8 cellular contexts compared by ENCODE assay signal in genomic region chr11:250740-251299, GRCh38. TPM values are rescaled to one million over a fixed set of nuclear protein-coding genes. Genes with fewer than 3 reads are reported as not detected.
A peak's percentile ranks its signal among the peaks of the same experiment; 100 is the strongest.
DNase-seq lines count a peak whose midpoint lies in the region; ATAC-seq, FAIRE-seq and TF ChIP-seq lines count a peak whose summit lies in the region.

No MANE protein-coding gene starts in this region.

- H3K23ac ChIP-seq in H1 (ENCODE audit: insufficient read length): no peak overlapping the region

- H2BK15ac ChIP-seq in H1 (ENCODE audit: low read length): no peak overlapping the region

- WGBS in H1 (ENCODE audit: extremely low coverage in 1 of 2, insufficient coverage in 1 of 2, insufficient read length in 1 of 2, insufficient replicate concordance in 2 of 2, low coverage in 1 of 2, low lambda C conversion rate in 2 of 2, missing lambda C conversion rate in 1 of 2), 2 experiments: 72% methylated on average over 10 of the region's 10 CpGs; no CpG with 5 or more reads in 1 of the 2 experiments

- H4K91ac ChIP-seq in H1 (replicated peaks; ENCODE audit: insufficient read length, low read length): no peak overlapping the region

- no peak overlapping the region for H2AK5ac ChIP-seq in H1 (ENCODE audit: low read depth, low read length)

- H3K4me3 Mint-ChIP-seq in activated CD8-positive, alpha-beta T cell treated with anti-CD3 and anti-CD28 coated beads for 36 hours: no peak overlapping the region
- H3K4me3 Mint-ChIP-seq in naive thymus-derived CD8-positive, alpha-beta T cell: peak overlapping the region in 2 of 10 donors; percentile 23 to 37
- no peak overlapping the region for H3K4me3 Mint-ChIP-seq in stimulated activated naive CD8-positive, alpha-beta T cell treated with anti-CD3 and anti-CD28 coated beads, Interleukin-15, Interleukin-2, amounts not matched to agents 100 ng/mL and 50 ng/mL, for 24 hours

- no peak overlapping the region for H2BK5ac ChIP-seq in H1 (ENCODE audit: low read depth, low read length)

- no peaks in the 10 kb centered on the region for H3K79me2 ChIP-seq in H1 (ENCODE audit: control insufficient read depth in 1 of 2, insufficient read depth in 2 of 2, low read length in 2 of 2)

- H3K27ac ChIP-seq in H1 (ENCODE audit: low read depth, low read length): no peak overlapping the region

- peak; percentile 98 for ATAC-seq in activated CD8-positive, alpha-beta T cell treated with anti-CD3 and anti-CD28 coated beads for 36 hours
- peak; percentile 99 to 100 for ATAC-seq in naive thymus-derived CD8-positive, alpha-beta T cell
- ATAC-seq in GM21526 (IDR thresholded peaks at IDR 0.05; ENCODE audit: low FRiP score, unreplicated experiment) (no peak), HG02981 (IDR thresholded peaks at IDR 0.05; ENCODE audit: unreplicated experiment) (no peak)

- peaks cover 56% of the 10 kb centered on the region for H3K36me3 Mint-ChIP-seq in activated CD8-positive, alpha-beta T cell treated with anti-CD3 and anti-CD28 coated beads for 36 hours (ENCODE audit: low read depth)
- H3K36me3 Mint-ChIP-seq in naive thymus-derived CD8-positive, alpha-beta T cell: peaks cover 0 to 74% (median 35%) of the 10 kb centered on the region in 3 donors
- H3K36me3 Mint-ChIP-seq in stimulated activated naive CD8-positive, alpha-beta T cell treated with anti-CD3 and anti-CD28 coated beads, Interleukin-15, Interleukin-2, amounts not matched to agents 100 ng/mL and 50 ng/mL, for 24 hours (ENCODE audit: low read depth): peaks cover 70% of the 10 kb centered on the region

- no peak for DNase-seq in GM06990 (ENCODE audit: extremely low read depth, insufficient read length)
- peak; percentile 18 for DNase-seq in NCI-H1694 (lab: John Stamatoyannopoulos, UW)
- peak; percentile 91 for DNase-seq in activated CD8-positive, alpha-beta T cell treated with anti-CD3 and anti-CD28 coated beads for 36 hours
- DNase-seq in H1 (ENCODE audit: low read depth in 1 of 2, low spot score in 2 of 2): peak; percentile 51 to 94
- DNase-seq in naive thymus-derived CD8-positive, alpha-beta T cell: peak; percentile 74 to 91 (median 84)

- no peaks in the 10 kb centered on the region for H4K20me1 ChIP-seq in H1 (replicated peaks in 1 of 2; ENCODE audit: control insufficient read depth in 1 of 2, insufficient read depth in 2 of 2, low read length in 2 of 2)

- FAIRE-seq in H1 (lab: Jason Lieb, UNC): peak; percentile 91

- CTCF ChIA-PET in activated CD8-positive, alpha-beta T cell treated with anti-CD3 and anti-CD28 coated beads for 36 hours (lab: Charles Lee): interaction anchor here (0.7 to 5.1 kb wide), 46 partner anchors 9 to 223 kb away, joined by 3 to 71 read pairs (median 8); partner anchors contain the start of genes ANO9, BET1L, IFITM2 and IFITM5
- CTCF ChIA-PET in H1 (lab: Charles Lee; ENCODE audit: partially characterized antibody): interaction anchor here (0.9 to 9.8 kb wide), 44 partner anchors 9 to 268 kb away, joined by 3 to 212 read pairs (median 8); partner anchors contain the start of genes B4GALNT4, IFITM2, IFITM5 and NLRP6

- TF ChIP-seq EP300 in H1 (IDR thresholded peaks at IDR 0.05; ENCODE audit: borderline replicate concordance in 1 of 2, low read depth in 2 of 2, low read length in 2 of 2): no peak

- no peak overlapping the region for H3K4me3 ChIP-seq in GM06990 (replicated peaks; ENCODE audit: low read depth, low read length)
- H3K4me3 ChIP-seq in H1 (ENCODE audit: extremely low read depth in 1 of 4, insufficient read depth in 2 of 4, low read depth in 3 of 4, low read length in 4 of 4): no peak overlapping the region

- TF ChIP-seq POLR2A in H1 (IDR thresholded peaks at IDR 0.05; ENCODE audit: control extremely low read depth in 1 of 2, low read depth in 2 of 2, low read length in 2 of 2): no peak

- H3K27ac Mint-ChIP-seq in activated CD8-positive, alpha-beta T cell treated with anti-CD3 and anti-CD28 coated beads for 36 hours: peak overlapping the region; percentile 82
- peak overlapping the region in 9 of 10 donors; percentile 67 to 96 (median 88) for H3K27ac Mint-ChIP-seq in naive thymus-derived CD8-positive, alpha-beta T cell
- H3K27ac Mint-ChIP-seq in stimulated activated naive CD8-positive, alpha-beta T cell treated with anti-CD3 and anti-CD28 coated beads, Interleukin-15, Interleukin-2, amounts not matched to agents 100 ng/mL and 50 ng/mL, for 24 hours: peak overlapping the region; percentile 52

- no peak overlapping the region for H3K18ac ChIP-seq in H1 (ENCODE audit: extremely low read depth, low read length)

- no peak overlapping the region for H2AFZ ChIP-seq in H1 (ENCODE audit: low read length)

- H3K9me3 Mint-ChIP-seq in activated CD8-positive, alpha-beta T cell treated with anti-CD3 and anti-CD28 coated beads for 36 hours: no peaks in the 10 kb centered on the region
- H3K9me3 Mint-ChIP-seq in naive thymus-derived CD8-positive, alpha-beta T cell: no peaks in the 10 kb centered on the region
- no peaks in the 10 kb centered on the region for H3K9me3 Mint-ChIP-seq in stimulated activated naive CD8-positive, alpha-beta T cell treated with anti-CD3 and anti-CD28 coated beads, Interleukin-15, Interleukin-2, amounts not matched to agents 100 ng/mL and 50 ng/mL, for 24 hours

- H3K9ac ChIP-seq in H1 (replicated peaks in 1 of 4; ENCODE audit: extremely low read depth in 1 of 4, low read depth in 3 of 4, low read length in 3 of 4): no peak overlapping the region

- H3K14ac ChIP-seq in H1 (ENCODE audit: insufficient read length): no peak overlapping the region

- no peaks in the 10 kb centered on the region for H3K79me1 ChIP-seq in H1 (ENCODE audit: low read depth, low read length)

- H3K27me3 Mint-ChIP-seq in activated CD8-positive, alpha-beta T cell treated with anti-CD3 and anti-CD28 coated beads for 36 hours: no peaks in the 10 kb centered on the region
- H3K27me3 Mint-ChIP-seq in naive thymus-derived CD8-positive, alpha-beta T cell: no peaks in the 10 kb centered on the region
- no peaks in the 10 kb centered on the region for H3K27me3 Mint-ChIP-seq in stimulated activated naive CD8-positive, alpha-beta T cell treated with anti-CD3 and anti-CD28 coated beads, Interleukin-15, Interleukin-2, amounts not matched to agents 100 ng/mL and 50 ng/mL, for 24 hours

- no peaks in the 10 kb centered on the region for H3K9me3 ChIP-seq in H1 (ENCODE audit: insufficient read depth in 2 of 2, low read depth in 1 of 2, low read length in 1 of 2)

- POLR2A ChIA-PET in activated CD8-positive, alpha-beta T cell treated with anti-CD3 and anti-CD28 coated beads for 36 hours (lab: Charles Lee): interaction anchor here (0.5 to 3.9 kb wide), 16 partner anchors 9 to 247 kb away, joined by 3 to 24 read pairs (median 5); partner anchors contain the start of genes IFITM2, NLRP6, PSMD13 and SIRT3
- POLR2A ChIA-PET in H1 (lab: Charles Lee; ENCODE audit: partially characterized antibody): interaction anchor here (0.8 to 3.1 kb wide), 17 partner anchors 14 to 143 kb away, joined by 3 to 9 read pairs (median 4); partner anchors contain the start of genes BET1L, PKP3, PSMD13 and RIC8A
- POLR2A ChIA-PET in naive thymus-derived CD8-positive, alpha-beta T cell (lab: Charles Lee): interaction anchor here (0.9 to 16.4 kb wide), 23 partner anchors 9 to 200 kb away, joined by 3 to 229 read pairs (median 5); partner anchors contain the start of genes BET1L, NLRP6, PGGHG and PSMD13

- peak; percentile 86 to 88 for TF ChIP-seq RAD21 in H1 (IDR thresholded peaks at IDR 0.05 in 1 of 2, conservative IDR thresholded peaks at IDR 0.05 in 1 of 2; ENCODE audit: low read depth in 2 of 2, low read length in 2 of 2)

- peak; percentile 74 for TF ChIP-seq CTCF in GM06990 (IDR thresholded peaks at IDR 0.05; ENCODE audit: insufficient read depth, low read length, poor library complexity, severe bottlenecking)
- TF ChIP-seq CTCF in activated CD8-positive, alpha-beta T cell treated with anti-CD3 and anti-CD28 coated beads for 36 hours (IDR thresholded peaks at IDR 0.05): peak; percentile 83
- TF ChIP-seq CTCF in H1 (IDR thresholded peaks at IDR 0.05; ENCODE audit: control extremely low read depth in 1 of 3, insufficient read depth in 1 of 3, low read depth in 1 of 3, low read length in 3 of 3): peak; percentile 82 to 94 (median 85)

- no peak overlapping the region for H4K8ac ChIP-seq in H1 (ENCODE audit: extremely low read depth, insufficient read depth, low read length)

- H2BK120ac ChIP-seq in H1 (replicated peaks; ENCODE audit: low read depth, low read length): no peak overlapping the region

- intact Hi-C loops in activated CD8-positive, alpha-beta T cell treated with anti-CD3 and anti-CD28 coated beads for 36 hours (cut with micrococcal nuclease): no loop called here

- H3K4ac ChIP-seq in H1 (replicated peaks; ENCODE audit: insufficient read length, low read depth, low read length): no peak overlapping the region

- no peak overlapping the region for H3K4me2 ChIP-seq in H1 (ENCODE audit: insufficient read depth in 1 of 2, low read depth in 2 of 2, low read length in 2 of 2)

- no peak overlapping the region for H2BK12ac ChIP-seq in H1 (ENCODE audit: low read depth, low read length)

- H3K36me3 ChIP-seq in GM06990 (ENCODE audit: control insufficient read depth, insufficient read depth, low read length) (peaks cover 33% of the 10 kb centered on the region), H1 (ENCODE audit: control insufficient read depth in 2 of 4, insufficient read depth in 4 of 4, low read length in 3 of 4) (peaks cover 17 to 47% (median 42%) of the 10 kb centered on the region in 4 experiments)

- H3K27me3 ChIP-seq in GM06990 (replicated peaks; ENCODE audit: control insufficient read depth, insufficient read depth, low read length) (no peaks in the 10 kb centered on the region), H1 (replicated peaks in 1 of 4; ENCODE audit: control insufficient read depth in 3 of 4, extremely low read depth in 1 of 4, insufficient read depth in 3 of 4, low read length in 3 of 4) (no peaks in the 10 kb centered on the region; a peak in 1 of 7 replicates)

- H3K4me1 Mint-ChIP-seq in activated CD8-positive, alpha-beta T cell treated with anti-CD3 and anti-CD28 coated beads for 36 hours (ENCODE audit: low read depth): peaks cover 18% of the 10 kb centered on the region
- H3K4me1 Mint-ChIP-seq in naive thymus-derived CD8-positive, alpha-beta T cell: peaks cover 9 to 20% (median 10%) of the 10 kb centered on the region in 4 donors
- H3K4me1 Mint-ChIP-seq in stimulated activated naive CD8-positive, alpha-beta T cell treated with anti-CD3 and anti-CD28 coated beads, Interleukin-15, Interleukin-2, amounts not matched to agents 100 ng/mL and 50 ng/mL, for 24 hours (ENCODE audit: low read depth): peaks cover 28% of the 10 kb centered on the region

- H2BK20ac ChIP-seq in H1 (ENCODE audit: low read length): no peak overlapping the region

- H3K23me2 ChIP-seq in H1 (ENCODE audit: low read depth, low read length): peaks cover 3% of the 10 kb centered on the region

- no peak overlapping the region for H3K56ac ChIP-seq in H1 (replicated peaks; ENCODE audit: insufficient read length, low read depth, low read length)

- H4K5ac ChIP-seq in H1 (ENCODE audit: insufficient read length, low read depth, low read length): no peak overlapping the region

- no peaks in the 10 kb centered on the region for H3K4me1 ChIP-seq in H1 (replicated peaks in 1 of 4; ENCODE audit: control insufficient read depth in 3 of 4, insufficient read depth in 4 of 4, low read length in 3 of 4)

RNA-seq across cellular contexts. Expression of gene PSMD13, which starts 14.0 kb away (rescaled TPM):
- 100 to 1,000 TPM; 220 to 228 TPM for total RNA-seq in activated CD8-positive, alpha-beta T cell treated with anti-CD3 and anti-CD28 coated beads for 36 hours
- total RNA-seq in H1 (2021; fragmentation: NEBNext Ultra II Directional; extraction: Animal tissue kit (Norgen Biotek cat#: 25700)): 136 and 141 TPM in 2 replicates
- 121 and 130 TPM in 2 replicates for polyA plus RNA-seq in H1 (2011; rRNA removed)
- 158 TPM for polyA plus RNA-seq in H1 (2011; cell fraction: cytosol; rRNA removed)
- 84.4 TPM for polyA plus RNA-seq in H1 (2011; cell fraction: nucleus; rRNA removed)
- 141 to 163 TPM (median 151 TPM) in 4 replicates for polyA plus RNA-seq in H1 (2012, experiment 1 of 2)
- 136 TPM for polyA plus RNA-seq in H1 (2012, experiment 2 of 2)
- polyA plus RNA-seq in H1 (2013, experiment 1 of 2): 68.4 TPM
- polyA plus RNA-seq in H1 (2013, experiment 2 of 2): 67.6 TPM
- 65.1 and 83.5 TPM in 2 replicates for polyA minus RNA-seq in H1 (2011; rRNA and poly(A)+ RNA removed)
- polyA minus RNA-seq in H1 (2011; cell fraction: cytosol; rRNA and poly(A)+ RNA removed): 37.7 TPM
- 35.1 TPM for polyA minus RNA-seq in H1 (2011; cell fraction: nucleus; rRNA and poly(A)+ RNA removed)
- 10 to 100 TPM; 94.4 to 99.0 TPM for total RNA-seq in naive thymus-derived CD8-positive, alpha-beta T cell
- 100 to 1,000 TPM; 196 to 223 (median 208) TPM for polyA plus RNA-seq in naive thymus-derived CD8-positive, alpha-beta T cell

RNA-seq across cellular contexts. Expression of gene SIRT3, which starts 14.7 kb away (rescaled TPM):
- total RNA-seq in activated CD8-positive, alpha-beta T cell treated with anti-CD3 and anti-CD28 coated beads for 36 hours: 10 to 100 TPM; 27.7 to 32.1 TPM
- 14.3 and 14.6 TPM in 2 replicates for total RNA-seq in H1 (2021; fragmentation: NEBNext Ultra II Directional; extraction: Animal tissue kit (Norgen Biotek cat#: 25700))
- 21.6 and 25.5 TPM in 2 replicates for polyA plus RNA-seq in H1 (2011; rRNA removed)
- 27.9 TPM for polyA plus RNA-seq in H1 (2011; cell fraction: cytosol; rRNA removed)
- 29.0 TPM for polyA plus RNA-seq in H1 (2011; cell fraction: nucleus; rRNA removed)
- polyA plus RNA-seq in H1 (2012, experiment 1 of 2): 21.5 to 23.2 TPM (median 22.7 TPM) in 4 replicates
- 13.5 TPM for polyA plus RNA-seq in H1 (2012, experiment 2 of 2)
- 10.0 TPM for polyA plus RNA-seq in H1 (2013, experiment 1 of 2)
- 9.4 TPM for polyA plus RNA-seq in H1 (2013, experiment 2 of 2)
- polyA minus RNA-seq in H1 (2011; rRNA and poly(A)+ RNA removed): 13.7 and 14.4 TPM in 2 replicates
- 8.9 TPM for polyA minus RNA-seq in H1 (2011; cell fraction: cytosol; rRNA and poly(A)+ RNA removed)
- 11.6 TPM for polyA minus RNA-seq in H1 (2011; cell fraction: nucleus; rRNA and poly(A)+ RNA removed)
- total RNA-seq in naive thymus-derived CD8-positive, alpha-beta T cell: 10 to 100 TPM; 33.6 to 33.7 TPM
- polyA plus RNA-seq in naive thymus-derived CD8-positive, alpha-beta T cell: 10 to 100 TPM in 2 of 3 donors, 1 to 10 TPM in 1; 6.5 to 14.6 (median 10.9) TPM

RNA-seq across cellular contexts. Expression of gene NLRP6, which starts 27.4 kb away (rescaled TPM):
- total RNA-seq in activated CD8-positive, alpha-beta T cell treated with anti-CD3 and anti-CD28 coated beads for 36 hours: 1 to 10 TPM; 3.3 to 3.4 TPM
- total RNA-seq in H1 (2021; fragmentation: NEBNext Ultra II Directional; extraction: Animal tissue kit (Norgen Biotek cat#: 25700)): not detected in 2 replicates
- polyA plus RNA-seq in H1 (2011; rRNA removed): 0.06 TPM in 1 of 2 replicates, not detected in the other
- polyA plus RNA-seq in H1 (2011; cell fraction: cytosol; rRNA removed): 0.06 TPM
- polyA plus RNA-seq in H1 (2011; cell fraction: nucleus; rRNA removed): 0.19 TPM
- polyA plus RNA-seq in H1 (2012, experiment 1 of 2): 0.05 to 0.13 TPM in 2 of 4 replicates, not detected in the others
- not detected for polyA plus RNA-seq in H1 (2012, experiment 2 of 2)
- polyA plus RNA-seq in H1 (2013, experiment 1 of 2): not detected
- not detected for polyA plus RNA-seq in H1 (2013, experiment 2 of 2)
- polyA minus RNA-seq in H1 (2011; rRNA and poly(A)+ RNA removed): not detected in 2 replicates
- polyA minus RNA-seq in H1 (2011; cell fraction: cytosol; rRNA and poly(A)+ RNA removed): not detected
- 0.20 TPM for polyA minus RNA-seq in H1 (2011; cell fraction: nucleus; rRNA and poly(A)+ RNA removed)
- 10 to 100 TPM; 28.6 to 32.0 TPM for total RNA-seq in naive thymus-derived CD8-positive, alpha-beta T cell
- 10 to 100 TPM in 2 of 3 donors, 1 to 10 TPM in 1; 9.1 to 25.9 (median 19.1) TPM for polyA plus RNA-seq in naive thymus-derived CD8-positive, alpha-beta T cell

RNA-seq across cellular contexts. Expression of gene PGGHG, which starts 38.1 kb away (rescaled TPM):
- 100 to 1,000 TPM; 298 to 308 TPM for total RNA-seq in activated CD8-positive, alpha-beta T cell treated with anti-CD3 and anti-CD28 coated beads for 36 hours
- total RNA-seq in H1 (2021; fragmentation: NEBNext Ultra II Directional; extraction: Animal tissue kit (Norgen Biotek cat#: 25700)): 52.9 and 60.7 TPM in 2 replicates
- 34.8 and 61.4 TPM in 2 replicates for polyA plus RNA-seq in H1 (2011; rRNA removed)
- 56.3 TPM for polyA plus RNA-seq in H1 (2011; cell fraction: cytosol; rRNA removed)
- 681 TPM for polyA plus RNA-seq in H1 (2011; cell fraction: nucleus; rRNA removed)
- polyA plus RNA-seq in H1 (2012, experiment 1 of 2): 50.3 to 86.1 TPM (median 73.3 TPM) in 4 replicates
- 36.1 TPM for polyA plus RNA-seq in H1 (2012, experiment 2 of 2)
- polyA plus RNA-seq in H1 (2013, experiment 1 of 2): 44.0 TPM
- 38.3 TPM for polyA plus RNA-seq in H1 (2013, experiment 2 of 2)
- polyA minus RNA-seq in H1 (2011; rRNA and poly(A)+ RNA removed): 8.6 and 10.8 TPM in 2 replicates
- 17.0 TPM for polyA minus RNA-seq in H1 (2011; cell fraction: cytosol; rRNA and poly(A)+ RNA removed)
- polyA minus RNA-seq in H1 (2011; cell fraction: nucleus; rRNA and poly(A)+ RNA removed): 53.3 TPM
- total RNA-seq in naive thymus-derived CD8-positive, alpha-beta T cell: 100 to 1,000 TPM; 662 to 707 TPM
- 10 to 100 TPM in 2 of 3 donors, 1 to 10 TPM in 1; 8.1 to 14.9 (median 11.2) TPM for polyA plus RNA-seq in naive thymus-derived CD8-positive, alpha-beta T cell

RNA-seq across cellular contexts. Expression of gene RIC8A, which starts 43.3 kb away (rescaled TPM):
- total RNA-seq in activated CD8-positive, alpha-beta T cell treated with anti-CD3 and anti-CD28 coated beads for 36 hours: 100 to 1,000 TPM in 1 of 2 experiments, 10 to 100 TPM in 1; 96.5 to 108 TPM
- 67.0 and 76.7 TPM in 2 replicates for total RNA-seq in H1 (2021; fragmentation: NEBNext Ultra II Directional; extraction: Animal tissue kit (Norgen Biotek cat#: 25700))
- polyA plus RNA-seq in H1 (2011; rRNA removed): 105 and 123 TPM in 2 replicates
- 82.4 TPM for polyA plus RNA-seq in H1 (2011; cell fraction: cytosol; rRNA removed)
- 234 TPM for polyA plus RNA-seq in H1 (2011; cell fraction: nucleus; rRNA removed)
- polyA plus RNA-seq in H1 (2012, experiment 1 of 2): 49.0 to 68.8 TPM (median 62.1 TPM) in 4 replicates
- 53.7 TPM for polyA plus RNA-seq in H1 (2012, experiment 2 of 2)
- polyA plus RNA-seq in H1 (2013, experiment 1 of 2): 37.2 TPM
- polyA plus RNA-seq in H1 (2013, experiment 2 of 2): 43.2 TPM
- 82.0 and 141 TPM in 2 replicates for polyA minus RNA-seq in H1 (2011; rRNA and poly(A)+ RNA removed)
- 42.5 TPM for polyA minus RNA-seq in H1 (2011; cell fraction: cytosol; rRNA and poly(A)+ RNA removed)
- 82.7 TPM for polyA minus RNA-seq in H1 (2011; cell fraction: nucleus; rRNA and poly(A)+ RNA removed)
- total RNA-seq in naive thymus-derived CD8-positive, alpha-beta T cell: 10 to 100 TPM; 92.7 to 93.4 TPM
- polyA plus RNA-seq in naive thymus-derived CD8-positive, alpha-beta T cell: 10 to 100 TPM; 68.6 to 93.1 (median 76.7) TPM

Comparison
In these comparisons a context has a peak if more than half of its experiments do, and no peak if none do; other contexts are left out.
1. ATAC-seq: peak in activated CD8-positive, alpha-beta T cell treated with anti-CD3 and anti-CD28 coated beads for 36 hours (single experiment) and naive thymus-derived CD8-positive, alpha-beta T cell (2 of 2); none in GM21526 (single experiment) and HG02981 (single experiment).
2. RNA of gene NLRP6, which starts 27.4 kb away (total RNA-seq): 28.6 to 32.0 TPM in naive thymus-derived CD8-positive, alpha-beta T cell; 3.3 to 3.4 TPM in activated CD8-positive, alpha-beta T cell treated with anti-CD3 and anti-CD28 coated beads for 36 hours and not detected in H1; every median in the first group is over 4 times any median in the second.
3. Peak in every context shown above with its lines, with median percentiles within 50 percentile points of each other: CTCF ChIP-seq and H3K27ac Mint-ChIP-seq.